9 cellular contexts compared by ENCODE assay signal in the genomic region with DNA sequence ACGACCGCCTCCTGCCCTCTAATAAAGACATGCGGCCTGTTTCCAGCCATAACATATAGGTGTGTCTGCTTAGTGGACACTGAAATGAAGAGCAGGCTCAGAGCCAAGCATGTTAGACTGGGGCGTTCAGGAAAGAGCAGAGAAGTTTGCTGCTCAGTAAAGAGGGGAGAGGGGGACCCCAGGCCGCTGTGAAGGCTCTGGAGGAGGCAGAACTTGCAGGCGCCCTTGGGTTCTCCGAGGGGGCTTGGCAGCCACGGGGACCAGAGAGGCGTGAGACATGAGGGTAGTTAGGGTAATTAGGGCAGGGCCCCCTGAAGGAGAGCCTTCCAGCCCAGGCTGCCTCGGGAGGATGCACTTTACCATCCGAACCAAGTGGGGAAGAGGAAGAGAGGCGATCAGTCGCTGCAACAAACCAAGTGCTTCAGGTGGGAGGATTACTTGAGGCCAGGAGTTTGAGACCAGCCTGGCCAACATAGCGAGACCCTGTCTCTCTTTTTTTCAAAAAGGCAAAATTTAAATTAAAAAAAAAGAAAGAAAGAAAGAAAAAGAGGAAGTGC. TPM values are rescaled to one million over a fixed set of nuclear protein-coding genes. Genes with fewer than 3 reads are reported as not detected.
DNase-seq lines count a peak whose midpoint lies in the region; ATAC-seq, FAIRE-seq and TF ChIP-seq lines count a peak whose summit lies in the region.
"Had no signal": no experiment of that assay in that cellular context is flagged by ENCODE, and none has a peak within 500 bp of the region (broad histone marks: within the 10 kb centered on the region; RNA-seq: fewer than 3 reads in every experiment).

No MANE protein-coding gene starts in this region.

- H3K9me3 Mint-ChIP-seq in activated CD4-positive, alpha-beta T cell treated with anti-CD3 and anti-CD28 coated beads, Interleukin-2, amount 10 ng/mL, durations not matched to agents 7 days and 5 days: no peaks in the 10 kb centered on the region
- no peaks in the 10 kb centered on the region for H3K9me3 Mint-ChIP-seq in activated naive CD8-positive, alpha-beta T cell (ENCODE audit: low read depth)

- FAIRE-seq in D721Med (lab: Jason Lieb, UNC): no peak

- H3K4me3 ChIP-seq in right lobe of liver (peak overlapping the region; percentile 36 to 57 (median 55)), testis (peak overlapping the region; percentile 46 to 52)

- TF ChIP-seq POLR2A in right lobe of liver (IDR thresholded peaks at IDR 0.05) (no peak), testis (IDR thresholded peaks at IDR 0.05) (no peak)

- peaks cover 25% of the 10 kb centered on the region for H3K27me3 Mint-ChIP-seq in activated CD4-positive, alpha-beta T cell treated with anti-CD3 and anti-CD28 coated beads, Interleukin-2, amount 10 ng/mL, durations not matched to agents 7 days and 5 days
- H3K27me3 Mint-ChIP-seq in activated naive CD8-positive, alpha-beta T cell: no peaks in the 10 kb centered on the region

- H3K4me3 Mint-ChIP-seq in activated CD4-positive, alpha-beta T cell treated with anti-CD3 and anti-CD28 coated beads, Interleukin-2, amount 10 ng/mL, durations not matched to agents 7 days and 5 days: peak overlapping the region; percentile 66
- peak overlapping the region; percentile 72 for H3K4me3 Mint-ChIP-seq in activated naive CD8-positive, alpha-beta T cell

- H3K27me3 ChIP-seq in right lobe of liver (no peaks in the 10 kb centered on the region), testis (no peaks in the 10 kb centered on the region)

- H3K36me3 ChIP-seq in right lobe of liver (no peaks in the 10 kb centered on the region), testis (ENCODE audit: low read depth, missing control alignments) (no peaks in the 10 kb centered on the region)

- TF ChIP-seq CTCF in right lobe of liver (IDR thresholded peaks at IDR 0.05) (no peak), testis (IDR thresholded peaks at IDR 0.05) (no peak), D721Med (IDR thresholded peaks at IDR 0.05; ENCODE audit: insufficient read depth, missing control alignments) (no peak)

- CTCF ChIA-PET in activated CD4-positive, alpha-beta T cell treated with anti-CD3 and anti-CD28 coated beads, Interleukin-2, amount 10 ng/mL, durations not matched to agents 7 days and 5 days (lab: Charles Lee): interaction anchor here (0.6 to 1.3 kb wide), 4 partner anchors 10 to 245 kb away, joined by 3 to 4 read pairs (median 3); no protein-coding TSS in a partner anchor

- H3K9me3 ChIP-seq in right lobe of liver (no peaks in the 10 kb centered on the region), testis (no peaks in the 10 kb centered on the region)

- 84% methylated on average over 9 of the region's 14 CpGs for WGBS in right lobe of liver (ENCODE audit: insufficient coverage, low coverage, low lambda C conversion rate, missing lambda C conversion rate)
- 64 to 74% methylated on average over 13 to 14 of the region's 14 CpGs for WGBS in testis, 2 donors

- no peak overlapping the region for H3K27ac Mint-ChIP-seq in activated CD4-positive, alpha-beta T cell treated with anti-CD3 and anti-CD28 coated beads, Interleukin-2, amount 10 ng/mL, durations not matched to agents 7 days and 5 days
- H3K27ac Mint-ChIP-seq in activated naive CD8-positive, alpha-beta T cell: peak overlapping the region; percentile 73

- intact Hi-C loops in right lobe of liver (cut with DNase I) (loop anchor here in 1 of 2 donors (5.0 kb wide), 1 partner anchor 456 kb away; no protein-coding TSS in a partner anchor), testis (cut with DNase I; ENCODE audit: low total_unique reads) (no loop called here)

- H3K4me1 ChIP-seq in right lobe of liver (peaks cover 0 to 5% (median 0%) of the 10 kb centered on the region in 4 donors), testis (peaks cover 5% of the 10 kb centered on the region)

- no peak for DNase-seq in activated CD4-positive, alpha-beta T cell treated with anti-CD3 and anti-CD28 coated beads, Interleukin-2, amount 10 ng/mL, durations not matched to agents 7 days and 5 days
- DNase-seq in activated CD4-positive, alpha-beta T cell treated with anti-CD3 and anti-CD28 coated beads for 1 hour: no peak
- no peak for DNase-seq in right lobe of liver
- DNase-seq in testis: no peak
- no peak for DNase-seq in D721Med (ENCODE audit: insufficient read length, low spot score)
- DNase-seq: NCI-H1105 treated with DMSO at 0.1 percent for 48 hours had no signal

- ATAC-seq in right lobe of liver (no peak), HG03460 (IDR thresholded peaks at IDR 0.05; ENCODE audit: unreplicated experiment) (no peak), HG03432 (IDR thresholded peaks at IDR 0.05; ENCODE audit: unreplicated experiment) (no peak)

- H3K4me1 Mint-ChIP-seq in activated CD4-positive, alpha-beta T cell treated with anti-CD3 and anti-CD28 coated beads, Interleukin-2, amount 10 ng/mL, durations not matched to agents 7 days and 5 days: peaks cover 29% of the 10 kb centered on the region
- peaks cover 25% of the 10 kb centered on the region for H3K4me1 Mint-ChIP-seq in activated naive CD8-positive, alpha-beta T cell (ENCODE audit: low read depth)

- POLR2A ChIA-PET in activated CD4-positive, alpha-beta T cell treated with anti-CD3 and anti-CD28 coated beads, Interleukin-2, amount 10 ng/mL, durations not matched to agents 7 days and 5 days (lab: Charles Lee): no interaction called here

- H3K27ac ChIP-seq in right lobe of liver: peak overlapping the region in 1 of 3 donors; percentile 20
- peak overlapping the region in 1 of 2 donors; percentile 45 for H3K27ac ChIP-seq in testis

- H3K36me3 Mint-ChIP-seq in activated CD4-positive, alpha-beta T cell treated with anti-CD3 and anti-CD28 coated beads, Interleukin-2, amount 10 ng/mL, durations not matched to agents 7 days and 5 days (ENCODE audit: low read depth): no peaks in the 10 kb centered on the region
- no peaks in the 10 kb centered on the region for H3K36me3 Mint-ChIP-seq in activated naive CD8-positive, alpha-beta T cell

RNA-seq across cellular contexts. Expression of gene CDKN2AIP, which starts 46.6 kb away (rescaled TPM):
- 10 to 100 TPM; 28.2 to 30.2 TPM for total RNA-seq in activated CD4-positive, alpha-beta T cell treated with anti-CD3 and anti-CD28 coated beads, Interleukin-2, amount 10 ng/mL, durations not matched to agents 7 days and 5 days
- 10 to 100 TPM in 1 of 6 experiments, 1 to 10 TPM in 5; 5.6 to 10.6 (median 6.8) TPM for total RNA-seq in right lobe of liver
- 10 to 100 TPM; 37.4 to 38.7 TPM for total RNA-seq in testis
- 32.7 TPM for polyA plus RNA-seq in testis (ENCODE audit: insufficient read depth, low read depth, low replicate concordance)
